In genomic region chr13:73981595-73981994, GRCh38 we compare ENCODE assay signal across 18 cellular contexts.
DNase-seq lines count a peak whose midpoint lies in the region; ATAC-seq and TF ChIP-seq lines count a peak whose summit lies in the region.
"Had no signal": no experiment of that assay in that cellular context is flagged by ENCODE, and none has a peak within 500 bp of the region (broad histone marks: within the 10 kb centered on the region; RNA-seq: fewer than 3 reads in every experiment).

No MANE protein-coding gene starts in this region.

- H3K23ac ChIP-seq in mesenchymal stem cell (ENCODE audit: low read length in 2 of 2): no peak overlapping the region

- H3K79me1 ChIP-seq in mesenchymal stem cell (replicated peaks; ENCODE audit: low read length, poor library complexity, severe bottlenecking): peaks cover 36% of the 10 kb centered on the region

- TF ChIP-seq CTCF in choroid plexus epithelial cell (conservative IDR thresholded peaks at IDR 0.05; ENCODE audit: low read depth, low read length): no peak

- no peak overlapping the region for H2BK120ac ChIP-seq in mesenchymal stem cell (ENCODE audit: low read depth, low read length)

- H4K8ac ChIP-seq in mesenchymal stem cell (ENCODE audit: low read length): no peak overlapping the region

- no peak overlapping the region for H3K9ac ChIP-seq in mesenchymal stem cell (ENCODE audit: low read length)
- H3K9ac ChIP-seq: BLaER1 had no signal

- ATAC-seq in HG03571 (IDR thresholded peaks at IDR 0.05; ENCODE audit: unreplicated experiment): no peak
- ATAC-seq: A549; CD8-positive, alpha-beta T cell had no signal

- H2BK5ac ChIP-seq in mesenchymal stem cell (ENCODE audit: low read depth, low read length, poor library complexity, severe bottlenecking): no peak overlapping the region

- H4K91ac ChIP-seq in mesenchymal stem cell (ENCODE audit: low read length): no peak overlapping the region

- H2AK5ac ChIP-seq in mesenchymal stem cell (ENCODE audit: low read length, severe bottlenecking): no peak overlapping the region

- H3K4ac ChIP-seq in mesenchymal stem cell (ENCODE audit: low read depth in 1 of 2, low read length in 2 of 2): no peak overlapping the region

- H3K27ac ChIP-seq in mesenchymal stem cell (ENCODE audit: low read length, poor library complexity, severe bottlenecking): no peak overlapping the region
- H3K27ac ChIP-seq: A549, BLaER1, Peyer's patch, SJSA1 had no signal

- H2AFZ ChIP-seq in mesenchymal stem cell (ENCODE audit: low read depth, low read length): no peak overlapping the region

- H3K9me3 ChIP-seq in MG63 (no peaks in the 10 kb centered on the region), mesenchymal stem cell (ENCODE audit: control insufficient read depth, low read length) (no peaks in the 10 kb centered on the region)
- H3K9me3 ChIP-seq: A549, Peyer's patch, SJSA1 had no signal

- H3K4me2 ChIP-seq in mesenchymal stem cell (ENCODE audit: low read length, poor library complexity, severe bottlenecking): no peak overlapping the region
- H3K4me2 ChIP-seq: A549, BLaER1 had no signal

- no peak overlapping the region for H3K4me3 ChIP-seq in MG63
- H3K4me3 ChIP-seq in choroid plexus epithelial cell (ENCODE audit: low read depth, low read length): no peak overlapping the region
- no peak overlapping the region for H3K4me3 ChIP-seq in mesenchymal stem cell (ENCODE audit: insufficient read depth in 1 of 2, low read depth in 1 of 2, low read length in 2 of 2)
- H3K4me3 ChIP-seq: A549, BLaER1, Peyer's patch, SJSA1 had no signal

- no peak overlapping the region for H2BK12ac ChIP-seq in mesenchymal stem cell (ENCODE audit: low read length in 2 of 2)

- no peak overlapping the region for H3K18ac ChIP-seq in mesenchymal stem cell (ENCODE audit: low read depth in 1 of 2, low read length in 2 of 2)

- WGBS in mesenchymal stem cell: 64% methylated on average over 3 of the region's 4 CpGs

- H3K4me1 ChIP-seq in mesenchymal stem cell (ENCODE audit: control insufficient read depth, insufficient read depth, low read depth, low read length): no peaks in the 10 kb centered on the region
- H3K4me1 ChIP-seq: A549, BLaER1, Peyer's patch, SJSA1 had no signal

- peak; percentile 11 for DNase-seq in GM03348 (ENCODE audit: low spot score)
- peak; percentile 9 for DNase-seq in MG63
- peak; percentile 28 for DNase-seq in choroid plexus epithelial cell (ENCODE audit: low read depth)
- DNase-seq in mesenchymal stem cell: peak; percentile 12
- DNase-seq in activated gamma-delta T cell (lab: John Stamatoyannopoulos, UW): no peak
- DNase-seq in T1000 (lab: John Stamatoyannopoulos, UW): no peak
- no peak for DNase-seq in stimulated activated CD8-positive, alpha-beta memory T cell treated with anti-CD3 and anti-CD28 coated beads, Interleukin-4, amount 100 ng/mL, for 48 hours
- DNase-seq: CD8-positive, alpha-beta T cell; DMS53; H9; NCI-H1092; NCI-H1694; NCI-H526; Peyer's patch had no signal

- H3K36me3 ChIP-seq in MG63 (no peaks in the 10 kb centered on the region), mesenchymal stem cell (ENCODE audit: control insufficient read depth in 1 of 2, insufficient read depth in 2 of 2, low read depth in 1 of 2, low read length in 2 of 2) (peaks cover 10 to 17% of the 10 kb centered on the region in 2 experiments)
- H3K36me3 ChIP-seq: Peyer's patch, SJSA1 had no signal

- H2BK15ac ChIP-seq in mesenchymal stem cell (ENCODE audit: low read depth, poor library complexity, severe bottlenecking): no peak overlapping the region

- H3K27me3 ChIP-seq in MG63: no peaks in the 10 kb centered on the region
- H3K27me3 ChIP-seq in mesenchymal stem cell (ENCODE audit: control insufficient read depth in 1 of 2, insufficient read depth in 1 of 2, low read length in 2 of 2): no peaks in the 10 kb centered on the region
- H3K27me3 ChIP-seq: BLaER1, Peyer's patch, SJSA1 had no signal

- H3K14ac ChIP-seq in mesenchymal stem cell (ENCODE audit: low read length in 2 of 2): no peak overlapping the region

Comparison
In these comparisons a context has a peak if more than half of its experiments do, and no peak if none do; other contexts are left out.
1. DNase-seq: peak in GM03348 (single experiment), MG63 (single experiment), choroid plexus epithelial cell (single experiment) and mesenchymal stem cell (single experiment); none in activated gamma-delta T cell (single experiment), T1000 (single experiment) and stimulated activated CD8-positive, alpha-beta memory T cell treated with anti-CD3 and anti-CD28 coated beads, Interleukin-4, amount 100 ng/mL, for 48 hours (single experiment).